ENCODE assay signal across 8 cellular contexts in genomic region chr4:153683763-153684181, GRCh38. TPM values are rescaled to one million over a fixed set of nuclear protein-coding genes. Genes with fewer than 3 reads are reported as not detected.
DNase-seq lines count a peak whose midpoint lies in the region; ATAC-seq and TF ChIP-seq lines count a peak whose summit lies in the region.

No MANE protein-coding gene starts in this region.

- H3K27ac ChIP-seq in hepatocyte = no peak overlapping the region

- H3K36me3 Mint-ChIP-seq in activated CD4-positive, alpha-beta memory T cell treated with anti-CD3 and anti-CD28 coated beads for 36 hours = peaks cover 9% of the 10 kb centered on the region

- WGBS in hepatocyte (ENCODE audit: low lambda C conversion rate, missing lambda C conversion rate) = 13% methylated on average over 25 of the region's 27 CpGs

- POLR2A ChIA-PET in activated CD4-positive, alpha-beta memory T cell treated with anti-CD3 and anti-CD28 coated beads for 36 hours (lab: Charles Lee) = no interaction called here

- no peaks in the 10 kb centered on the region for H3K4me1 ChIP-seq in hepatocyte (ENCODE audit: insufficient read depth)

- H3K4me3 Mint-ChIP-seq in activated CD4-positive, alpha-beta memory T cell treated with anti-CD3 and anti-CD28 coated beads for 36 hours = peak overlapping the region; percentile 43

- DNase-seq in GM12864 (ENCODE audit: low read depth) (no peak), hepatocyte (ENCODE audit: low spot score) (no peak), retinal pigment epithelial cell (ENCODE audit: low read depth) (no peak), NCI-H2081 (lab: John Stamatoyannopoulos, UW) (no peak), hepatic stellate cell (ENCODE audit: low spot score) (no peak)
- no peak for DNase-seq in activated CD4-positive, alpha-beta memory T cell treated with anti-CD3 and anti-CD28 coated beads for 36 hours

- H2AFZ ChIP-seq in hepatocyte = peak overlapping the region; percentile 98

- peaks cover 11% of the 10 kb centered on the region for H3K4me1 Mint-ChIP-seq in activated CD4-positive, alpha-beta memory T cell treated with anti-CD3 and anti-CD28 coated beads for 36 hours (ENCODE audit: low read depth)

- no peak for ATAC-seq in HG02981 (IDR thresholded peaks at IDR 0.05; ENCODE audit: unreplicated experiment)
- no peak for ATAC-seq in HG02973 (IDR thresholded peaks at IDR 0.05; ENCODE audit: unreplicated experiment)

- H4K20me1 ChIP-seq in hepatocyte (ENCODE audit: insufficient read depth, poor library complexity, severe bottlenecking) = no peaks in the 10 kb centered on the region

- peaks cover 8% of the 10 kb centered on the region for H3K27me3 ChIP-seq in hepatocyte

- no peaks in the 10 kb centered on the region for H3K9me2 ChIP-seq in hepatocyte (replicated peaks; ENCODE audit: insufficient read depth)

- H3K9me3 Mint-ChIP-seq in activated CD4-positive, alpha-beta memory T cell treated with anti-CD3 and anti-CD28 coated beads for 36 hours = peaks cover 9% of the 10 kb centered on the region

- peak overlapping the region; percentile 99 for H3K4me2 ChIP-seq in hepatocyte

- H3K9me3 ChIP-seq in hepatocyte (ENCODE audit: low read depth) = no peaks in the 10 kb centered on the region

- TF ChIP-seq CTCF in GM12864 (IDR thresholded peaks at IDR 0.05; ENCODE audit: low read depth, low read length, missing control alignments) = no peak
- no peak for TF ChIP-seq CTCF in hepatocyte (IDR thresholded peaks at IDR 0.05; ENCODE audit: poor library complexity)
- no peak for TF ChIP-seq CTCF in retinal pigment epithelial cell (conservative IDR thresholded peaks at IDR 0.05; ENCODE audit: low read depth, low read length)

- H3K27ac Mint-ChIP-seq in activated CD4-positive, alpha-beta memory T cell treated with anti-CD3 and anti-CD28 coated beads for 36 hours = no peak overlapping the region

- H3K79me2 ChIP-seq in hepatocyte = no peaks in the 10 kb centered on the region

- intact Hi-C loops in activated CD4-positive, alpha-beta memory T cell treated with anti-CD3 and anti-CD28 coated beads for 36 hours (cut with micrococcal nuclease) = loop anchor here (2.0 kb wide), 1 partner anchor 33 kb away; no protein-coding TSS in a partner anchor

- peak overlapping the region; percentile 40 for H3K4me3 ChIP-seq in GM12864 (ENCODE audit: low read depth, low read length)
- H3K4me3 ChIP-seq in hepatocyte = peak overlapping the region; percentile 92
- peak overlapping the region; percentile 55 for H3K4me3 ChIP-seq in retinal pigment epithelial cell (ENCODE audit: low read length)

- peaks cover 30% of the 10 kb centered on the region for H3K27me3 Mint-ChIP-seq in activated CD4-positive, alpha-beta memory T cell treated with anti-CD3 and anti-CD28 coated beads for 36 hours

- no peaks in the 10 kb centered on the region for H3K36me3 ChIP-seq in hepatocyte (replicated peaks; ENCODE audit: insufficient read depth, low read depth)

- CTCF ChIA-PET in activated CD4-positive, alpha-beta memory T cell treated with anti-CD3 and anti-CD28 coated beads for 36 hours (lab: Charles Lee) = interaction anchor here (0.7 to 2.6 kb wide), 3 partner anchors 23 to 67 kb away, joined by 3 to 12 read pairs (median 3); no protein-coding TSS in a partner anchor

RNA-seq across cellular contexts. Expression of gene TLR2, which starts 0.3 kb away (rescaled TPM):
- total RNA-seq in activated CD4-positive, alpha-beta memory T cell treated with anti-CD3 and anti-CD28 coated beads for 36 hours = 1 to 10 TPM; 1.3 to 1.6 TPM
- 6.6 and 10.6 TPM in 2 replicates for total RNA-seq in hepatocyte
- polyA plus RNA-seq in hepatocyte = 1.7 and 1.8 TPM in 2 replicates

Comparison
In these comparisons a context has a peak if more than half of its experiments do, and no peak if none do; other contexts are left out.
1. H3K4me3 ChIP-seq: peak in every context shown above with its lines; median percentile 92 in hepatocyte; 55 in retinal pigment epithelial cell; 40 in GM12864.